In genomic region chr15:45162771-45163507, GRCh38 we compare ENCODE assay signal across 1 cellular context.
TF ChIP-seq lines count a peak whose summit lies in the region.

No MANE protein-coding gene starts in this region.

TF ChIP-seq in K562, 482 proteins besides CTCF, POLR2A, EP300 and RAD21 (continues in another document):
- 0 out of 2 replicates have a peak, but pooled peaks have one; percentile 15 for TF ChIP-seq RREB1 (CRISPR knock-in tag; IDR thresholded peaks at IDR 0.05)
- no peak for TF ChIP-seq SP1 (CRISPR knock-in tag; IDR thresholded peaks at IDR 0.05)
- TF ChIP-seq TOE1 (IDR thresholded peaks at IDR 0.05; ENCODE audit: borderline replicate concordance), result 0 out of 2 replicates have a peak, but pooled peaks have one; percentile 23
- no peak for TF ChIP-seq TOE1 (CRISPR knock-in tag; IDR thresholded peaks at IDR 0.05; ENCODE audit: borderline replicate concordance, low read depth)
- TF ChIP-seq, protein P1, sequence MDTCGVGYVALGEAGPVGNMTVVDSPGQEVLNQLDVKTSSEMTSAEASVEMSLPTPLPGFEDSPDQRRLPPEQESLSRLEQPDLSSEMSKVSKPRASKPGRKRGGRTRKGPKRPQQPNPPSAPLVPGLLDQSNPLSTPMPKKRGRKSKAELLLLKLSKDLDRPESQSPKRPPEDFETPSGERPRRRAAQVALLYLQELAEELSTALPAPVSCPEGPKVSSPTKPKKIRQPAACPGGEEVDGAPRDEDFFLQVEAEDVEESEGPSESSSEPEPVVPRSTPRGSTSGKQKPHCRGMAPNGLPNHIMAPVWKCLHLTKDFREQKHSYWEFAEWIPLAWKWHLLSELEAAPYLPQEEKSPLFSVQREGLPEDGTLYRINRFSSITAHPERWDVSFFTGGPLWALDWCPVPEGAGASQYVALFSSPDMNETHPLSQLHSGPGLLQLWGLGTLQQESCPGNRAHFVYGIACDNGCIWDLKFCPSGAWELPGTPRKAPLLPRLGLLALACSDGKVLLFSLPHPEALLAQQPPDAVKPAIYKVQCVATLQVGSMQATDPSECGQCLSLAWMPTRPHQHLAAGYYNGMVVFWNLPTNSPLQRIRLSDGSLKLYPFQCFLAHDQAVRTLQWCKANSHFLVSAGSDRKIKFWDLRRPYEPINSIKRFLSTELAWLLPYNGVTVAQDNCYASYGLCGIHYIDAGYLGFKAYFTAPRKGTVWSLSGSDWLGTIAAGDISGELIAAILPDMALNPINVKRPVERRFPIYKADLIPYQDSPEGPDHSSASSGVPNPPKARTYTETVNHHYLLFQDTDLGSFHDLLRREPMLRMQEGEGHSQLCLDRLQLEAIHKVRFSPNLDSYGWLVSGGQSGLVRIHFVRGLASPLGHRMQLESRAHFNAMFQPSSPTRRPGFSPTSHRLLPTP (IDR thresholded peaks at IDR 0.05; ENCODE audit: borderline replicate concordance, extremely low read depth, insufficient read length), result no peak
- TF ChIP-seq, protein P2, sequence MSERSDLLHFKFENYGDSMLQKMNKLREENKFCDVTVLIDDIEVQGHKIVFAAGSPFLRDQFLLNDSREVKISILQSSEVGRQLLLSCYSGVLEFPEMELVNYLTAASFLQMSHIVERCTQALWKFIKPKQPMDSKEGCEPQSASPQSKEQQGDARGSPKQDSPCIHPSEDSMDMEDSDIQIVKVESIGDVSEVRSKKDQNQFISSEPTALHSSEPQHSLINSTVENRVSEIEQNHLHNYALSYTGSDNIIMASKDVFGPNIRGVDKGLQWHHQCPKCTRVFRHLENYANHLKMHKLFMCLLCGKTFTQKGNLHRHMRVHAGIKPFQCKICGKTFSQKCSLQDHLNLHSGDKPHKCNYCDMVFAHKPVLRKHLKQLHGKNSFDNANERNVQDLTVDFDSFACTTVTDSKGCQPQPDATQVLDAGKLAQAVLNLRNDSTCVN (CRISPR knock-in tag; IDR thresholded peaks at IDR 0.05), result no peak
- TF ChIP-seq NELFE (IDR thresholded peaks at IDR 0.05; ENCODE audit: insufficient read depth, insufficient read length), result no peak
- TF ChIP-seq, protein P3, sequence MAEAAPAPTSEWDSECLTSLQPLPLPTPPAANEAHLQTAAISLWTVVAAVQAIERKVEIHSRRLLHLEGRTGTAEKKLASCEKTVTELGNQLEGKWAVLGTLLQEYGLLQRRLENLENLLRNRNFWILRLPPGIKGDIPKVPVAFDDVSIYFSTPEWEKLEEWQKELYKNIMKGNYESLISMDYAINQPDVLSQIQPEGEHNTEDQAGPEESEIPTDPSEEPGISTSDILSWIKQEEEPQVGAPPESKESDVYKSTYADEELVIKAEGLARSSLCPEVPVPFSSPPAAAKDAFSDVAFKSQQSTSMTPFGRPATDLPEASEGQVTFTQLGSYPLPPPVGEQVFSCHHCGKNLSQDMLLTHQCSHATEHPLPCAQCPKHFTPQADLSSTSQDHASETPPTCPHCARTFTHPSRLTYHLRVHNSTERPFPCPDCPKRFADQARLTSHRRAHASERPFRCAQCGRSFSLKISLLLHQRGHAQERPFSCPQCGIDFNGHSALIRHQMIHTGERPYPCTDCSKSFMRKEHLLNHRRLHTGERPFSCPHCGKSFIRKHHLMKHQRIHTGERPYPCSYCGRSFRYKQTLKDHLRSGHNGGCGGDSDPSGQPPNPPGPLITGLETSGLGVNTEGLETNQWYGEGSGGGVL (CRISPR knock-in tag; IDR thresholded peaks at IDR 0.05), result no peak
- no peak for TF ChIP-seq NR4A1 (CRISPR knock-in tag; IDR thresholded peaks at IDR 0.05)
- TF ChIP-seq NR4A1 (tag; IDR thresholded peaks at IDR 0.05), result no peak
- no peak for TF ChIP-seq ZNF699 (CRISPR knock-in tag; IDR thresholded peaks at IDR 0.05; ENCODE audit: insufficient replicate concordance)
- no peak for TF ChIP-seq POLR3A (IDR thresholded peaks at IDR 0.05; ENCODE audit: borderline replicate concordance, extremely low read depth, insufficient read depth, insufficient read length)
- peak; percentile 43; the same call in 1 of the 2 replicates for TF ChIP-seq CTBP1 (IDR thresholded peaks at IDR 0.05; ENCODE audit: borderline replicate concordance)
- no peak for TF ChIP-seq ZNF668 (CRISPR knock-in tag; IDR thresholded peaks at IDR 0.05)
- TF ChIP-seq HMG20B (CRISPR knock-in tag; IDR thresholded peaks at IDR 0.05), result no peak
- TF ChIP-seq ZNF224 (CRISPR knock-in tag; IDR thresholded peaks at IDR 0.05), result no peak
- no peak for TF ChIP-seq ELF1 (tag; IDR thresholded peaks at IDR 0.05)
- TF ChIP-seq MEF2D (tag; conservative IDR thresholded peaks at IDR 0.05; ENCODE audit: low read depth), result no peak
- no peak for TF ChIP-seq CHD2 (IDR thresholded peaks at IDR 0.05; ENCODE audit: low read depth, low read length)
- TF ChIP-seq, protein P4, sequence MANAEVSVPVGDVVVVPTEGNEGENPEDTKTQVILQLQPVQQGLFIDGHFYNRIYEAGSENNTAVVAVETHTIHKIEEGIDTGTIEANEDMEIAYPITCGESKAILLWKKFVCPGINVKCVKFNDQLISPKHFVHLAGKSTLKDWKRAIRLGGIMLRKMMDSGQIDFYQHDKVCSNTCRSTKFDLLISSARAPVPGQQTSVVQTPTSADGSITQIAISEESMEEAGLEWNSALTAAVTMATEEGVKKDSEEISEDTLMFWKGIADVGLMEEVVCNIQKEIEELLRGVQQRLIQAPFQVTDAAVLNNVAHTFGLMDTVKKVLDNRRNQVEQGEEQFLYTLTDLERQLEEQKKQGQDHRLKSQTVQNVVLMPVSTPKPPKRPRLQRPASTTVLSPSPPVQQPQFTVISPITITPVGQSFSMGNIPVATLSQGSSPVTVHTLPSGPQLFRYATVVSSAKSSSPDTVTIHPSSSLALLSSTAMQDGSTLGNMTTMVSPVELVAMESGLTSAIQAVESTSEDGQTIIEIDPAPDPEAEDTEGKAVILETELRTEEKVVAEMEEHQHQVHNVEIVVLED (CRISPR knock-in tag; IDR thresholded peaks at IDR 0.05), result no peak
- TF ChIP-seq BMI1 (IDR thresholded peaks at IDR 0.05; ENCODE audit: low read length), result no peak
- TF ChIP-seq FIP1L1 (IDR thresholded peaks at IDR 0.05; ENCODE audit: low read depth, low read length, poor library complexity, severe bottlenecking), result no peak
- no peak for TF ChIP-seq BRF2 (IDR thresholded peaks at IDR 0.05; ENCODE audit: borderline replicate concordance, insufficient read depth, insufficient read length)
- TF ChIP-seq GATA2 (CRISPR knock-in tag; IDR thresholded peaks at IDR 0.05), result 0 out of 2 replicates have a peak, but pooled peaks have one; percentile 15
- no peak for TF ChIP-seq GABPB2 (CRISPR knock-in tag; conservative IDR thresholded peaks at IDR 0.05)
- TF ChIP-seq JUNB (CRISPR knock-in tag; conservative IDR thresholded peaks at IDR 0.05), result no peak
- no peak for TF ChIP-seq SNRNP70 (optimal IDR thresholded peaks at IDR 0.05; ENCODE audit: low read depth, low read length)
- no peak for TF ChIP-seq ATF7 (IDR thresholded peaks at IDR 0.05)
- TF ChIP-seq FOS (IDR thresholded peaks at IDR 0.05; ENCODE audit: extremely low read depth, insufficient read length), result no peak
- TF ChIP-seq TSC22D4 (tag; IDR thresholded peaks at IDR 0.05), result no peak
- TF ChIP-seq ZNF395 (CRISPR knock-in tag; IDR thresholded peaks at IDR 0.05), result no peak
- TF ChIP-seq ZNF175 (CRISPR knock-in tag; IDR thresholded peaks at IDR 0.05; ENCODE audit: low read depth), result no peak
- TF ChIP-seq E2F4 (CRISPR knock-in tag; IDR thresholded peaks at IDR 0.05; ENCODE audit: low read depth), result no peak
- no peak for TF ChIP-seq MCM3 (IDR thresholded peaks at IDR 0.05)
- no peak for TF ChIP-seq RFX7 (CRISPR knock-in tag; IDR thresholded peaks at IDR 0.05)
- TF ChIP-seq DPF2 (IDR thresholded peaks at IDR 0.05), result no peak
- TF ChIP-seq POLR2AphosphoS5 (IDR thresholded peaks at IDR 0.05; ENCODE audit: control insufficient read depth, insufficient read depth, low read depth, low read length), result no peak
- TF ChIP-seq STAT5A (IDR thresholded peaks at IDR 0.05; ENCODE audit: borderline replicate concordance, low read length), result no peak
- TF ChIP-seq IFI16 (CRISPR knock-in tag; IDR thresholded peaks at IDR 0.05), result no peak
- TF ChIP-seq ZNF232 (CRISPR knock-in tag; IDR thresholded peaks at IDR 0.05), result no peak
- no peak for TF ChIP-seq NR1H2 (CRISPR knock-in tag; IDR thresholded peaks at IDR 0.05)
- TF ChIP-seq, protein P5, sequence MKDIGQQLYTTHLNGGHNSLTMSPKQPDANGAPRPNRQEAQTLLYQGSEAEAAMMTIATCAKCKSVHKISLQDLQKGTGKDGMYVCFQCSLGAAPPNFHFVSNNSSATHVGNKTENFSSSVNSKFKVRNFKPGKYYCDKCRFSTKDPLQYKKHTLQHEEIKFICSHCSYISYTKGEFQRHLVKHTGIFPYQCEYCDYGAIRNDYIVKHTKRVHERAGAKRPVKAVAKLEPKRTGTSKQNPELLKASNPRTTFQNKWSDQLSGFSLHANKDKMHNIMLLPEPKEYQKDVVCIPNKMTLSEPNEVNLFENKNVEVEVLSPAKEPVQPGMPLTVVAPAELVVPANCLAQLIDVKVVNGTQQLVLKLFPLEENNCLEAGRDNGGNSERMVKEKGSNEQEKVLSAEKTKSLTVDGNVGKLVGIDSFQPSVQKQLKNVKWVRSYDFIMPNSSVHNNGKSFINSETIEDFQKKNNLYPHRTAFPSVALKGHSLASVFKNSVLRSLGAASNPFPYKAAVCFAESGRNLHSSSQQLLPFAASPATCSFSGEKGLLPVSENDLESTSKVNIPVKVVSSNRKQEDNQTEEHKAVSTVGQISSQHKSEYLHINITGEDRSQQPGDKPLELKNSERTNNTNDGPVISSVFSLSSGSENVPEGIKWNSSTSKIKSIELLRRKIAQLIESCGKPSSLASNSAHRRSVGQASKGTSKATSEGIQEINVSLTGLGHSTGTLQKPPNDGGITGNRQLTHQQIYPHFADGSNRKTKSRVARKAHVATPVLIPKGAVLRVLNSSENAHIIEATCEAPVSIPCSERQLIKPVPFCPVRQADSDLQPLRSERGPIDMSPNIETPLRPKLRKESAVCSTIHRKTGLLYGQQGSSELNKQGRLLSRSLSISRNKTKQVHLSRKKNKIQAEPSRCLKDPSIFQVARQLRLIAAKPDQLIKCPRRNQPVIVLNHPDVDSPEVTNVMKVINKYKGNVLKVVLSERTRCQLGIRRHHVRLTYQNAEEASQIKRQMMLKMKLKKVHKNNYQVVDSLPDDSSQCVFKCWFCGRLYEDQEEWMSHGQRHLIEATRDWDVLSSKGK (CRISPR knock-in tag; IDR thresholded peaks at IDR 0.05), result no peak
